28 cellular contexts compared by ENCODE assay signal in the genomic region with DNA sequence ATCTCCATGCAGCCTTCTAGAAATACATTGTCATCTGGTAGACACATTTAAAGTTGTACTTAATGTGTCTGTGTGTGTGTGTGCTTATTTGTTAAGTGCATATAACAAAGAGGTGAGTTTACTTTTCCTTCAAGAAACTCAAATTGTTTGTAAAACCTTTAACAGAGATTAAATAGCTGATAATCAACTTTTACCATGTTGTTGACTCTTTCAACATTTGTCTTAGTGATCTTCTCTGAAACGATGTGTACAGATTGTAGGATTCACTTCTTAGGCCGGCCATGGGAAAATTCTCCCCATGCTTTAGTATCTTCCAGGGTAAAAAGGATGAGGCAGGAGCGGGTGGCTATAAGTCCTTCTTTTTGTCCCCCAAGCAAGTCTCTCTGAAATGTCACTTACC.
"Had no signal": no experiment of that assay in that cellular context is flagged by ENCODE, and none has a peak within 500 bp of the region (broad histone marks: within the 10 kb centered on the region; RNA-seq: fewer than 3 reads in every experiment).

No MANE protein-coding gene starts in this region.

- H3K9me3 Mint-ChIP-seq: naive thymus-derived CD8-positive, alpha-beta T cell; natural killer cell treated with Interleukin-12 subunit alpha and Interleukin-12 subunit beta and Interleukin-15 and Interleukin-18, amount 100 ng/mL, for 72 hours; nephron progenitor cell; neural crest cell; stimulated activated naive CD8-positive, alpha-beta T cell treated with anti-CD3 and anti-CD28 coated beads, Interleukin-15, amount 100 ng/mL, for 72 hours had no signal

- H3K27me3 Mint-ChIP-seq: naive thymus-derived CD8-positive, alpha-beta T cell; stimulated activated naive CD8-positive, alpha-beta T cell treated with anti-CD3 and anti-CD28 coated beads, Interleukin-15, amount 100 ng/mL, for 72 hours had no signal

- H3K27ac ChIP-seq: neutrophil, pancreas, psoas muscle, right lobe of liver, sigmoid colon, suprapubic skin, testis, tibial artery, transverse colon, upper lobe of right lung, uterus had no signal

- H3K4me1 Mint-ChIP-seq: naive thymus-derived CD8-positive, alpha-beta T cell; nephron progenitor cell; neural crest cell; stimulated activated effector memory CD8-positive, alpha-beta T cell treated with anti-CD3 and anti-CD28 coated beads, Interleukin-12 subunit alpha, Interleukin-12 subunit beta, amount 100 ng/mL, for 72 hours; stimulated activated naive CD8-positive, alpha-beta T cell treated with anti-CD3 and anti-CD28 coated beads, Interleukin-15, amount 100 ng/mL, for 72 hours had no signal

- DNase-seq: naive thymus-derived CD8-positive, alpha-beta T cell; nephron progenitor cell; nucleus accumbens; pancreas; psoas muscle; right cardiac atrium; right lobe of liver; sigmoid colon; small intestine; stimulated activated CD4-positive, alpha-beta T cell treated with anti-CD3 and anti-CD28 coated beads, Interleukin-15, amount 100 ng/mL, for 24 hours; stimulated activated CD4-positive, alpha-beta T cell treated with anti-CD3 and anti-CD28 coated beads, Interleukin-2, amount 100 ng/mL, for 24 hours; stimulated activated CD4-positive, alpha-beta T cell treated with anti-CD3 and anti-CD28 coated beads, Interleukin-2, amount 100 ng/mL, for 48 hours; stimulated activated CD4-positive, alpha-beta T cell treated with anti-CD3 and anti-CD28 coated beads, Interleukin-4, amount 100 ng/mL, for 24 hours; stimulated activated naive CD4-positive, alpha-beta T cell; stimulated activated naive CD8-positive, alpha-beta T cell treated with anti-CD3 and anti-CD28 coated beads, Interleukin-15, amount 100 ng/mL, for 72 hours; stimulated activated naive CD8-positive, alpha-beta T cell treated with anti-CD3 and anti-CD28 coated beads, Interleukin-15, Interleukin-2, amounts not matched to agents 100 U/mL and 50 U/mL, for 24 hours; substantia nigra; testis; tibial artery; transverse colon; upper lobe of right lung; uterus had no signal

- ATAC-seq: naive thymus-derived CD8-positive, alpha-beta T cell; natural killer cell treated with Interleukin-12 subunit alpha and Interleukin-12 subunit beta and Interleukin-15 and Interleukin-18, amount 100 ng/mL, for 72 hours; pancreas; psoas muscle; right cardiac atrium; right lobe of liver; stimulated activated effector memory CD8-positive, alpha-beta T cell treated with anti-CD3 and anti-CD28 coated beads, Interleukin-12 subunit alpha, Interleukin-12 subunit beta, amount 100 ng/mL, for 72 hours; stimulated activated naive CD8-positive, alpha-beta T cell treated with anti-CD3 and anti-CD28 coated beads, Interleukin-15, amount 100 ng/mL, for 72 hours; stimulated activated naive CD8-positive, alpha-beta T cell treated with anti-CD3 and anti-CD28 coated beads, Interleukin-15, Interleukin-2, amounts not matched to agents 100 U/mL and 50 U/mL, for 24 hours; upper lobe of right lung had no signal

- H3K27me3 ChIP-seq: neutrophil, pancreas, right lobe of liver, sigmoid colon, suprapubic skin, testis, tibial artery, transverse colon, upper lobe of right lung, uterus had no signal

- H3K36me3 ChIP-seq: neutrophil, pancreas, right lobe of liver, sigmoid colon, suprapubic skin, tibial artery, transverse colon, upper lobe of right lung, uterus had no signal

- H3K27ac Mint-ChIP-seq: naive thymus-derived CD8-positive, alpha-beta T cell; natural killer cell treated with Interleukin-12 subunit alpha and Interleukin-12 subunit beta and Interleukin-15 and Interleukin-18, amount 100 ng/mL, for 72 hours; nephron progenitor cell; stimulated activated effector memory CD8-positive, alpha-beta T cell treated with anti-CD3 and anti-CD28 coated beads, Interleukin-12 subunit alpha, Interleukin-12 subunit beta, amount 100 ng/mL, for 72 hours; stimulated activated naive CD8-positive, alpha-beta T cell treated with anti-CD3 and anti-CD28 coated beads, Interleukin-15, amount 100 ng/mL, for 72 hours; type B pancreatic cell had no signal

- H3K4me1 ChIP-seq: pancreas, psoas muscle, sigmoid colon, testis, tibial artery, upper lobe of right lung, uterus had no signal

- H3K4me3 ChIP-seq: pancreas, psoas muscle, right lobe of liver, sigmoid colon, suprapubic skin, testis, tibial artery, transverse colon, upper lobe of right lung, uterus had no signal

- H3K36me3 Mint-ChIP-seq: naive thymus-derived CD8-positive, alpha-beta T cell; natural killer cell treated with Interleukin-12 subunit alpha and Interleukin-12 subunit beta and Interleukin-15 and Interleukin-18, amount 100 ng/mL, for 72 hours; stimulated activated effector memory CD8-positive, alpha-beta T cell treated with anti-CD3 and anti-CD28 coated beads, Interleukin-12 subunit alpha, Interleukin-12 subunit beta, amount 100 ng/mL, for 72 hours; type B pancreatic cell had no signal

- H3K9me3 ChIP-seq: neutrophil, pancreas, psoas muscle, right lobe of liver, suprapubic skin, testis, tibial artery, transverse colon, upper lobe of right lung, uterus had no signal

- H3K4me3 Mint-ChIP-seq: naive thymus-derived CD8-positive, alpha-beta T cell; natural killer cell treated with Interleukin-12 subunit alpha and Interleukin-12 subunit beta and Interleukin-15 and Interleukin-18, amount 100 ng/mL, for 72 hours; nephron progenitor cell; neural crest cell; stimulated activated effector memory CD8-positive, alpha-beta T cell treated with anti-CD3 and anti-CD28 coated beads, Interleukin-12 subunit alpha, Interleukin-12 subunit beta, amount 100 ng/mL, for 72 hours; stimulated activated naive CD8-positive, alpha-beta T cell treated with anti-CD3 and anti-CD28 coated beads, Interleukin-15, amount 100 ng/mL, for 72 hours; type B pancreatic cell had no signal
